In the genomic region with DNA sequence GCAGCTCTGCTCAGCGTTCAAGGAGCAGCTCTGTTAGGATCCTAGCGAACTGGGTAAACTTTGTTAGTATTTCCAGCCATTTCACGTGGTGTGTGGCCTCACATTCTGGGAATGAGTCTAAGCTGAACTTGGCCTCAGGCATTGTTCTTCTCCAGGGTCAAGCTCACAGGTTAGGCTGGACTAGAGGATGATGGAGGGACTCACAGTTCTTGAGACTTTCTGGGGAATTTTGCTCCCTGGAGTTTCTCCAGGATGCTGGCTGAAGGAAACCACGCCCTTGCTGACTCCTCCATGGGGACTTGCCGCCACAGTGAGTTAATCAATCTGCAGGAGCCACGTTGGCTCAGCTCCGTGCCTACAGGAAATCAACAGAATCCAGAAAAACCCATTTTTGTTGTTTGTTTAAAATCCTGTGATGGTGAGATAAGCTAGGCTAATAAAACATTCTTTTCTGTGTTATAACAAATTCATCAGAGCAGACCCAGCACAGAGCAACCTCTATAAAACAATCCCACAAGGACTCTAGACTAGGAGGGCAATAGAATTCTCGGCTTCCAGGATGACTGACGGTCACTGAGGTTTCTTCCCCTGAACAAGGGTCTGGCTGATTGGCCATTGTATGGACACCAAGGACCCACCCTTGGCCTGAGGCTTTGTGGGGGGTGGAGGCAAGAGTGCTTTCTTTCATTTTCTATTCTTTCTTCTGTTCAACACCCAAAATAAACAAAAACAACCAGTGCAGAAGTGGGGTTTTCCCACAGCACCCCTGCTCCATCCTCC, we compare ENCODE assay signal across 12 cellular contexts. TPM values are rescaled to one million over a fixed set of nuclear protein-coding genes. Genes with fewer than 3 reads are reported as not detected.
DNase-seq lines count a peak whose midpoint lies in the region; ATAC-seq and TF ChIP-seq lines count a peak whose summit lies in the region.
"Had no signal": no experiment of that assay in that cellular context is flagged by ENCODE, and none has a peak within 500 bp of the region (broad histone marks: within the 10 kb centered on the region; RNA-seq: fewer than 3 reads in every experiment).

No MANE protein-coding gene starts in this region.

- no peak overlapping the region for H3K23ac ChIP-seq in H9 (ENCODE audit: insufficient read length, low read depth, low read length)

- H3K4me3 ChIP-seq in colonic mucosa (no peak overlapping the region), transverse colon (no peak overlapping the region)

- H2BK12ac ChIP-seq in H9 (ENCODE audit: insufficient read length, low read depth, low read length): no peak overlapping the region

- no peak overlapping the region for H3T11ph ChIP-seq in H9 (ENCODE audit: low read length)

- peaks cover 10 to 27% (median 18%) of the 10 kb centered on the region in 3 experiments for H3K36me3 Mint-ChIP-seq in H9 (ENCODE audit: insufficient read depth in 1 of 3, low read depth in 3 of 3)
- H3K36me3 Mint-ChIP-seq: activated naive CD4-positive, alpha-beta T cell treated with anti-CD3 and anti-CD28 coated beads, Interleukin-2, amount 50 U/mL, for 24 hours; natural killer cell treated with Interleukin-12 subunit alpha and Interleukin-12 subunit beta and Interleukin-15 and Interleukin-18, amount 100 ng/mL, for 72 hours had no signal

- no peak overlapping the region for H4K8ac ChIP-seq in H9 (replicated peaks; ENCODE audit: insufficient read length, low read depth, low read length)

- 26% methylated on average over 9 of the region's 9 CpGs; no CpG with 5 or more reads in 1 of the 2 donors for WGBS in transverse colon (ENCODE audit: low coverage in 1 of 2), 2 donors
- no CpG with 5 or more reads among the region's 9 CpGs for whole genome bisulfite sequencing in H9 (ENCODE audit: extremely low coverage, insufficient read length, low lambda C conversion rate)

- no peak overlapping the region for H2BK15ac ChIP-seq in H9 (ENCODE audit: low read depth, low read length)

- DNase-seq in LoVo (ENCODE audit: low spot score) (peak; percentile 9), colonic mucosa (peak; percentile 59), kidney glomerular epithelial cell (lab: John Stamatoyannopoulos, UW) (peak; percentile 27), transverse colon (no peak), NCI-H1105 (lab: John Stamatoyannopoulos, UW) (no peak), H9 (no peak), COR-L47 (lab: John Stamatoyannopoulos, UW) (no peak)
- DNase-seq: activated CD4-positive, alpha-beta T cell treated with anti-CD3 and anti-CD28 coated beads for 36 hours; GDM1 had no signal

- H3K9ac ChIP-seq in colonic mucosa (ENCODE audit: low read depth in 2 of 2, low read length in 2 of 2) (no peak overlapping the region), H9 (ENCODE audit: extremely low read depth, insufficient read length, low read length) (no peak overlapping the region)

- peaks cover 8% of the 10 kb centered on the region for H3K27me3 Mint-ChIP-seq in H9 (ENCODE audit: low read depth)
- H3K27me3 Mint-ChIP-seq: activated naive CD4-positive, alpha-beta T cell treated with anti-CD3 and anti-CD28 coated beads, Interleukin-2, amount 50 U/mL, for 24 hours had no signal

- H3K56ac ChIP-seq in H9 (ENCODE audit: insufficient read length, low read depth, low read length): no peak overlapping the region

- peaks cover 39 to 53% of the 10 kb centered on the region in 2 experiments for H3K9me3 Mint-ChIP-seq in H9
- H3K9me3 Mint-ChIP-seq: activated naive CD4-positive, alpha-beta T cell treated with anti-CD3 and anti-CD28 coated beads, Interleukin-2, amount 50 U/mL, for 24 hours had no signal

- TF ChIP-seq CTCF in colonic mucosa (IDR thresholded peaks at IDR 0.05) (no peak), transverse colon (IDR thresholded peaks at IDR 0.05) (no peak), H9 (conservative IDR thresholded peaks at IDR 0.05) (no peak)

- H3K14ac ChIP-seq in H9 (ENCODE audit: insufficient read depth, low read length): no peak overlapping the region

- no peak for TF ChIP-seq POLR2A in transverse colon (IDR thresholded peaks at IDR 0.05)

- no peaks in the 10 kb centered on the region; a peak in 1 of 4 replicates for H3K4me1 Mint-ChIP-seq in H9
- H3K4me1 Mint-ChIP-seq: activated CD4-positive, alpha-beta T cell treated with anti-CD3 and anti-CD28 coated beads for 36 hours; activated naive CD4-positive, alpha-beta T cell treated with anti-CD3 and anti-CD28 coated beads, Interleukin-2, amount 50 U/mL, for 24 hours had no signal

- TF ChIP-seq EP300 in transverse colon (IDR thresholded peaks at IDR 0.05; ENCODE audit: low read depth): no peak

- no peak overlapping the region for H4K5ac ChIP-seq in H9 (ENCODE audit: insufficient read length, low read depth, low read length)

- no peak overlapping the region for H2AFZ ChIP-seq in H9 (ENCODE audit: low read length)

- ATAC-seq in GM19467 (IDR thresholded peaks at IDR 0.05; ENCODE audit: unreplicated experiment): no peak
- ATAC-seq: activated CD4-positive, alpha-beta T cell treated with anti-CD3 and anti-CD28 coated beads for 36 hours; natural killer cell treated with Interleukin-12 subunit alpha and Interleukin-12 subunit beta and Interleukin-15 and Interleukin-18, amount 100 ng/mL, for 72 hours had no signal

- H3K23me2 ChIP-seq in H9 (ENCODE audit: insufficient read length, low read depth, low read length, poor library complexity, severe bottlenecking): no peaks in the 10 kb centered on the region

- intact Hi-C loops in colonic mucosa (cut with DNase I) (no loop called here), transverse colon (cut with DNase I; ENCODE audit: low total_unique reads) (no loop called here)

- in situ Hi-C loops in transverse colon (cut with MboI; ENCODE audit: low pct_ligation_motif_present in 1 of 4, low pct_unique_long_range_greater_than_20kb in 1 of 4, low sequenced_read_pairs in 3 of 4): no loop called here

- no peaks in the 10 kb centered on the region for H3K79me2 ChIP-seq in H9 (ENCODE audit: insufficient read depth, low read length)

- no peak overlapping the region for H3K4ac ChIP-seq in H9 (ENCODE audit: low read depth, low read length)

- no peaks in the 10 kb centered on the region for H3K36me3 ChIP-seq in colonic mucosa
- no peaks in the 10 kb centered on the region for H3K36me3 ChIP-seq in transverse colon

- no peak overlapping the region for H2BK20ac ChIP-seq in H9 (ENCODE audit: low read depth, low read length, poor library complexity, severe bottlenecking)

- H2AK5ac ChIP-seq in H9 (ENCODE audit: insufficient read length, low read length): no peak overlapping the region

- H3K27me3 ChIP-seq in colonic mucosa: no peaks in the 10 kb centered on the region
- H3K27me3 ChIP-seq in transverse colon: no peaks in the 10 kb centered on the region
- H3K27me3 ChIP-seq in H9 (ENCODE audit: insufficient read depth, low read length): no peaks in the 10 kb centered on the region

- H4K20me1 ChIP-seq in H9 (ENCODE audit: control insufficient read depth, insufficient read depth, insufficient read length): no peaks in the 10 kb centered on the region

- no peak overlapping the region for H3K27ac Mint-ChIP-seq in H9
- H3K27ac Mint-ChIP-seq: activated CD4-positive, alpha-beta T cell treated with anti-CD3 and anti-CD28 coated beads for 36 hours; activated naive CD4-positive, alpha-beta T cell treated with anti-CD3 and anti-CD28 coated beads, Interleukin-2, amount 50 U/mL, for 24 hours; natural killer cell treated with Interleukin-12 subunit alpha and Interleukin-12 subunit beta and Interleukin-15 and Interleukin-18, amount 100 ng/mL, for 72 hours had no signal

- no peak overlapping the region for H3K4me2 ChIP-seq in H9 (ENCODE audit: insufficient read depth, insufficient read length, low read length)

- H3K9me3 ChIP-seq in colonic mucosa: no peaks in the 10 kb centered on the region
- peaks cover 0 to 11% of the 10 kb centered on the region in 2 donors for H3K9me3 ChIP-seq in transverse colon
- H3K9me3 ChIP-seq in H9 (ENCODE audit: control insufficient read depth, low read depth, low read length): peaks cover 10% of the 10 kb centered on the region

- H3K4me1 ChIP-seq in colonic mucosa (no peaks in the 10 kb centered on the region), transverse colon (peaks cover 0 to 12% (median 5%) of the 10 kb centered on the region in 4 donors), H9 (ENCODE audit: insufficient read depth, low read length) (no peaks in the 10 kb centered on the region)

- H3K27ac ChIP-seq in colonic mucosa (no peak overlapping the region), transverse colon (peak overlapping the region in 3 of 4 donors; percentile 6 to 21 (median 21)), H9 (ENCODE audit: insufficient read length, low read depth, low read length) (no peak overlapping the region)

- H4K91ac ChIP-seq in H9 (ENCODE audit: insufficient read length, low read depth, low read length): no peak overlapping the region

- H2BK120ac ChIP-seq in H9 (ENCODE audit: low read depth, low read length, poor library complexity, severe bottlenecking): no peak overlapping the region

- H3K18ac ChIP-seq in H9 (ENCODE audit: insufficient read length, low read depth, low read length): no peak overlapping the region

- no peaks in the 10 kb centered on the region for H3K79me1 ChIP-seq in H9 (ENCODE audit: insufficient read depth, low read depth, low read length, poor library complexity, severe bottlenecking)

- no peak overlapping the region for H3K4me3 Mint-ChIP-seq in H9
- H3K4me3 Mint-ChIP-seq: activated CD4-positive, alpha-beta T cell treated with anti-CD3 and anti-CD28 coated beads for 36 hours; activated naive CD4-positive, alpha-beta T cell treated with anti-CD3 and anti-CD28 coated beads, Interleukin-2, amount 50 U/mL, for 24 hours; natural killer cell treated with Interleukin-12 subunit alpha and Interleukin-12 subunit beta and Interleukin-15 and Interleukin-18, amount 100 ng/mL, for 72 hours had no signal

- H2BK5ac ChIP-seq in H9 (ENCODE audit: insufficient read length, low read length): no peak overlapping the region

RNA-seq across cellular contexts. Expression of gene CNDP1, which starts 12.6 kb away (rescaled TPM):
- total RNA-seq in colonic mucosa: under 1 TPM in 1 of 2 donors, not detected in 1; 0.10 TPM
- not detected for total RNA-seq in transverse colon
- total RNA-seq in H9 (2021): 0.29 TPM in 1 of 2 replicates, not detected in the other
- total RNA-seq: activated CD4-positive, alpha-beta T cell treated with anti-CD3 and anti-CD28 coated beads for 36 hours had no signal

RNA-seq across cellular contexts. Expression of gene ZNF407, which starts 50.7 kb away (rescaled TPM):
- total RNA-seq in colonic mucosa: 10 to 100 TPM in 1 of 2 donors, 1 to 10 TPM in 1; 8.1 to 13.1 TPM
- 10 to 100 TPM; 13.5 to 24.1 (median 20.1) TPM for total RNA-seq in transverse colon
- total RNA-seq in H9 (2021): 8.2 and 8.7 TPM in 2 replicates

RNA-seq across cellular contexts. Expression of gene CNDP2, which starts 50.8 kb away (rescaled TPM):
- total RNA-seq in colonic mucosa (100 to 1,000 TPM; 206 to 261 TPM), transverse colon (100 to 1,000 TPM; 143 to 284 (median 155) TPM), H9 (2021) (212 and 214 TPM in 2 replicates)

Comparison
In these comparisons a context has a peak if more than half of its experiments do, and no peak if none do; other contexts are left out.
1. DNase-seq: peak in LoVo (single experiment), colonic mucosa (single experiment) and kidney glomerular epithelial cell (single experiment); none in transverse colon (single experiment), NCI-H1105 (single experiment), H9 (single experiment) and COR-L47 (single experiment).
2. H3K27ac ChIP-seq: peak in transverse colon (3 of 4); none in colonic mucosa (single experiment) and H9 (single experiment).